In genomic region chr14:65095633-65096205, GRCh38 we compare ENCODE assay signal across 2 cellular contexts.
TF ChIP-seq lines count a peak whose summit lies in the region.

No MANE protein-coding gene starts in this region.

TF ChIP-seq in liver, 16 proteins besides CTCF, POLR2A, EP300 and RAD21 (continued from another document):
- TF ChIP-seq, protein P1, sequence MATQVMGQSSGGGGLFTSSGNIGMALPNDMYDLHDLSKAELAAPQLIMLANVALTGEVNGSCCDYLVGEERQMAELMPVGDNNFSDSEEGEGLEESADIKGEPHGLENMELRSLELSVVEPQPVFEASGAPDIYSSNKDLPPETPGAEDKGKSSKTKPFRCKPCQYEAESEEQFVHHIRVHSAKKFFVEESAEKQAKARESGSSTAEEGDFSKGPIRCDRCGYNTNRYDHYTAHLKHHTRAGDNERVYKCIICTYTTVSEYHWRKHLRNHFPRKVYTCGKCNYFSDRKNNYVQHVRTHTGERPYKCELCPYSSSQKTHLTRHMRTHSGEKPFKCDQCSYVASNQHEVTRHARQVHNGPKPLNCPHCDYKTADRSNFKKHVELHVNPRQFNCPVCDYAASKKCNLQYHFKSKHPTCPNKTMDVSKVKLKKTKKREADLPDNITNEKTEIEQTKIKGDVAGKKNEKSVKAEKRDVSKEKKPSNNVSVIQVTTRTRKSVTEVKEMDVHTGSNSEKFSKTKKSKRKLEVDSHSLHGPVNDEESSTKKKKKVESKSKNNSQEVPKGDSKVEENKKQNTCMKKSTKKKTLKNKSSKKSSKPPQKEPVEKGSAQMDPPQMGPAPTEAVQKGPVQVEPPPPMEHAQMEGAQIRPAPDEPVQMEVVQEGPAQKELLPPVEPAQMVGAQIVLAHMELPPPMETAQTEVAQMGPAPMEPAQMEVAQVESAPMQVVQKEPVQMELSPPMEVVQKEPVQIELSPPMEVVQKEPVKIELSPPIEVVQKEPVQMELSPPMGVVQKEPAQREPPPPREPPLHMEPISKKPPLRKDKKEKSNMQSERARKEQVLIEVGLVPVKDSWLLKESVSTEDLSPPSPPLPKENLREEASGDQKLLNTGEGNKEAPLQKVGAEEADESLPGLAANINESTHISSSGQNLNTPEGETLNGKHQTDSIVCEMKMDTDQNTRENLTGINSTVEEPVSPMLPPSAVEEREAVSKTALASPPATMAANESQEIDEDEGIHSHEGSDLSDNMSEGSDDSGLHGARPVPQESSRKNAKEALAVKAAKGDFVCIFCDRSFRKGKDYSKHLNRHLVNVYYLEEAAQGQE (IDR thresholded peaks at IDR 0.05) = peak; percentile 53
- TF ChIP-seq GABPA (IDR thresholded peaks at IDR 0.05 in 1 of 2, conservative IDR thresholded peaks at IDR 0.05 in 1 of 2) = no peak

TF ChIP-seq in HepG2, 621 proteins besides CTCF, POLR2A, EP300 and RAD21 (continued from another document):
- TF ChIP-seq, protein P2, sequence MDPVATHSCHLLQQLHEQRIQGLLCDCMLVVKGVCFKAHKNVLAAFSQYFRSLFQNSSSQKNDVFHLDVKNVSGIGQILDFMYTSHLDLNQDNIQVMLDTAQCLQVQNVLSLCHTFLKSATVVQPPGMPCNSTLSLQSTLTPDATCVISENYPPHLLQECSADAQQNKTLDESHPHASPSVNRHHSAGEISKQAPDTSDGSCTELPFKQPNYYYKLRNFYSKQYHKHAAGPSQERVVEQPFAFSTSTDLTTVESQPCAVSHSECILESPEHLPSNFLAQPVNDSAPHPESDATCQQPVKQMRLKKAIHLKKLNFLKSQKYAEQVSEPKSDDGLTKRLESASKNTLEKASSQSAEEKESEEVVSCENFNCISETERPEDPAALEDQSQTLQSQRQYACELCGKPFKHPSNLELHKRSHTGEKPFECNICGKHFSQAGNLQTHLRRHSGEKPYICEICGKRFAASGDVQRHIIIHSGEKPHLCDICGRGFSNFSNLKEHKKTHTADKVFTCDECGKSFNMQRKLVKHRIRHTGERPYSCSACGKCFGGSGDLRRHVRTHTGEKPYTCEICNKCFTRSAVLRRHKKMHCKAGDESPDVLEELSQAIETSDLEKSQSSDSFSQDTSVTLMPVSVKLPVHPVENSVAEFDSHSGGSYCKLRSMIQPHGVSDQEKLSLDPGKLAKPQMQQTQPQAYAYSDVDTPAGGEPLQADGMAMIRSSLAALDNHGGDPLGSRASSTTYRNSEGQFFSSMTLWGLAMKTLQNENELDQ (CRISPR knock-in tag; IDR thresholded peaks at IDR 0.05; ENCODE audit: borderline replicate concordance) = no peak
- TF ChIP-seq ZNF296 (CRISPR knock-in tag; conservative IDR thresholded peaks at IDR 0.05) = no peak
- no peak for TF ChIP-seq ATF5 (CRISPR knock-in tag; IDR thresholded peaks at IDR 0.05; ENCODE audit: low read depth)
